13 cellular contexts compared by ENCODE assay signal in genomic region chr16:22186517-22186916, GRCh38. TPM values are rescaled to one million over a fixed set of nuclear protein-coding genes. Genes with fewer than 3 reads are reported as not detected.
DNase-seq lines count a peak whose midpoint lies in the region; ATAC-seq and TF ChIP-seq lines count a peak whose summit lies in the region.
"Had no signal": no experiment of that assay in that cellular context is flagged by ENCODE, and none has a peak within 500 bp of the region (broad histone marks: within the 10 kb centered on the region; RNA-seq: fewer than 3 reads in every experiment).

No MANE protein-coding gene starts in this region.

- H3K4me1 ChIP-seq in OCI-LY3 (ENCODE audit: low read length) (peaks cover 46% of the 10 kb centered on the region), upper lobe of left lung (peaks cover 18 to 24% (median 20%) of the 10 kb centered on the region in 4 donors)

- H3K27me3 ChIP-seq in GM06990 (replicated peaks; ENCODE audit: control insufficient read depth, insufficient read depth, low read length) (no peaks in the 10 kb centered on the region), OCI-LY3 (ENCODE audit: low read depth, low read length) (no peaks in the 10 kb centered on the region), upper lobe of left lung (no peaks in the 10 kb centered on the region)
- H3K27me3 ChIP-seq: esophagus squamous epithelium, uterus had no signal

- no peaks in the 10 kb centered on the region for H3K79me2 ChIP-seq in OCI-LY3 (ENCODE audit: low read length)

- TF ChIP-seq POLR2A in upper lobe of left lung (IDR thresholded peaks at IDR 0.05) = no peak

- H3K9ac ChIP-seq in OCI-LY3 (ENCODE audit: low read length) = no peak overlapping the region

- no peak for TF ChIP-seq EP300 in upper lobe of left lung (IDR thresholded peaks at IDR 0.05)

- peak; percentile 37 for TF ChIP-seq CTCF in 22Rv1 (IDR thresholded peaks at IDR 0.05)
- TF ChIP-seq CTCF in GM06990 (IDR thresholded peaks at IDR 0.05; ENCODE audit: insufficient read depth, low read length, poor library complexity, severe bottlenecking) = peak; percentile 27
- peak; percentile 47 for TF ChIP-seq CTCF in OCI-LY3 (IDR thresholded peaks at IDR 0.05; ENCODE audit: low read depth, low read length)
- TF ChIP-seq CTCF in epithelial cell of proximal tubule (conservative IDR thresholded peaks at IDR 0.05; ENCODE audit: low read depth, low read length) = peak; percentile 33
- TF ChIP-seq CTCF in upper lobe of left lung (IDR thresholded peaks at IDR 0.05) = no peak

- H3K36me3 ChIP-seq in GM06990 (ENCODE audit: control insufficient read depth, insufficient read depth, low read length) (no peaks in the 10 kb centered on the region), OCI-LY3 (replicated peaks; ENCODE audit: low read depth, low read length) (no peaks in the 10 kb centered on the region), upper lobe of left lung (no peaks in the 10 kb centered on the region)
- H3K36me3 ChIP-seq: esophagus squamous epithelium, uterus had no signal

- no peaks in the 10 kb centered on the region for H4K20me1 ChIP-seq in OCI-LY3 (ENCODE audit: insufficient read depth, low read length)

- H3K27ac ChIP-seq in 22Rv1 = no peak overlapping the region
- no peak overlapping the region for H3K27ac ChIP-seq in OCI-LY3 (ENCODE audit: low read length)
- no peak overlapping the region for H3K27ac ChIP-seq in upper lobe of left lung
- H3K27ac ChIP-seq: esophagus squamous epithelium, uterus, VCaP had no signal

- WGBS in upper lobe of left lung, 2 donors = 79 to 88% methylated on average over 3 of the region's 3 CpGs

- ATAC-seq in upper lobe of left lung (ENCODE audit: low FRiP score in 2 of 2) = no peak
- ATAC-seq: activated T-cell treated with anti-CD3 and anti-CD28 coated beads, Interleukin-2, amount 50 U/mL, for 72 hours had no signal

- H3K4me2 ChIP-seq in OCI-LY3 (ENCODE audit: low read length) = no peak overlapping the region

- no peak overlapping the region for H2AFZ ChIP-seq in OCI-LY3 (ENCODE audit: low read depth, low read length)

- no peak overlapping the region for H3K4me3 ChIP-seq in GM06990 (replicated peaks; ENCODE audit: low read depth, low read length)
- no peak overlapping the region for H3K4me3 ChIP-seq in OCI-LY3 (ENCODE audit: low read length)
- no peak overlapping the region for H3K4me3 ChIP-seq in epithelial cell of proximal tubule (ENCODE audit: low read depth, low read length)
- no peak overlapping the region for H3K4me3 ChIP-seq in upper lobe of left lung
- H3K4me3 ChIP-seq: esophagus squamous epithelium, uterus had no signal

- no peaks in the 10 kb centered on the region for H3K9me3 ChIP-seq in OCI-LY3 (ENCODE audit: insufficient read depth, low read length)
- H3K9me3 ChIP-seq in upper lobe of left lung = no peaks in the 10 kb centered on the region
- H3K9me3 ChIP-seq: esophagus squamous epithelium, uterus had no signal

- in situ Hi-C loops in G401 (cut with HindIII; ENCODE audit: low sequenced_read_pairs) = loop anchor here (5.0 kb wide), 1 partner anchor 99 kb away; no protein-coding TSS in a partner anchor

- DNase-seq in GM06990 (ENCODE audit: extremely low read depth, insufficient read length) (no peak), epithelial cell of proximal tubule (ENCODE audit: low read depth) (no peak), NCI-H1092 treated with DMSO at 0.1 percent for 48 hours (lab: John Stamatoyannopoulos, UW) (no peak), upper lobe of left lung (no peak), germinal center (ENCODE audit: low spot score) (no peak), G401 (ENCODE audit: low spot score) (no peak)
- DNase-seq: esophagus squamous epithelium, uterus had no signal

RNA-seq across cellular contexts. Expression of gene EEF2K, which starts 19.6 kb away (rescaled TPM):
- total RNA-seq in epithelial cell of proximal tubule (12.2 and 13.7 TPM in 2 replicates), upper lobe of left lung (10 to 100 TPM; 16.9 to 48.2 (median 29.2) TPM)
- total RNA-seq in G401 (2014; rRNA removed; shearing (Covaris generic)) = 18.6 and 22.0 TPM in 2 replicates

RNA-seq across cellular contexts. Expression of gene SDR42E2, which starts 24.2 kb away (rescaled TPM):
- total RNA-seq in epithelial cell of proximal tubule (0.12 TPM in 1 of 2 replicates, not detected in the other), upper lobe of left lung (under 1 TPM in 3 of 6 donors, not detected in 3; 0.17 to 0.59 (median 0.22) TPM)
- total RNA-seq in G401 (2014; rRNA removed; shearing (Covaris generic)) = not detected in 2 replicates
- total RNA-seq: esophagus squamous epithelium, skeletal muscle tissue, uterus had no signal

Comparison
In these comparisons a context has a peak if more than half of its experiments do, and no peak if none do; other contexts are left out.
1. CTCF ChIP-seq: peak in 22Rv1 (single experiment), GM06990 (single experiment), OCI-LY3 (single experiment) and epithelial cell of proximal tubule (single experiment); none in upper lobe of left lung (0 of 6).